Comparison of ENCODE assay signal across 8 cellular contexts in genomic region chr1:226939439-226940028, GRCh38. TPM values are rescaled to one million over a fixed set of nuclear protein-coding genes. Genes with fewer than 3 reads are reported as not detected.
DNase-seq lines count a peak whose midpoint lies in the region; ATAC-seq, FAIRE-seq and TF ChIP-seq lines count a peak whose summit lies in the region.

No MANE protein-coding gene starts in this region.

- peaks cover 20% of the 10 kb centered on the region for H3K36me3 Mint-ChIP-seq in T-cell
- peaks cover 9% of the 10 kb centered on the region for H3K36me3 Mint-ChIP-seq in chondrocyte (ENCODE audit: low read depth)

- POLR2A ChIA-PET in T-cell (lab: Charles Lee) = interaction anchor here (0.6 to 1.0 kb wide), 4 partner anchors 57 to 200 kb away, joined by 3 to 6 read pairs (median 4); partner anchors contain the start of gene ITPKB (in 1 of the 2)

- H3K4me3 ChIP-seq in Karpas-422 (ENCODE audit: low read length) (peak overlapping the region; percentile 80), right lobe of liver (peak overlapping the region; percentile 48 to 91 (median 84))

- peak; percentile 34 to 43 (median 40) for ATAC-seq in T-cell (replicated peaks in 1 of 4)
- ATAC-seq in right lobe of liver = peak; percentile 29 to 50 (median 42)

- WGBS in right lobe of liver (ENCODE audit: insufficient coverage, low coverage, low lambda C conversion rate, missing lambda C conversion rate) = 1% methylated on average over 12 of the region's 51 CpGs

- peaks cover 33% of the 10 kb centered on the region for H3K4me1 ChIP-seq in Karpas-422 (ENCODE audit: low read length)
- H3K4me1 ChIP-seq in right lobe of liver = peaks cover 0 to 45% (median 7%) of the 10 kb centered on the region in 4 donors

- H3K4me3 Mint-ChIP-seq in T-cell = peak overlapping the region; percentile 86 to 91 (median 89)
- H3K4me3 Mint-ChIP-seq in chondrocyte (ENCODE audit: unreplicated experiment) = peak overlapping the region; percentile 80

- no peaks in the 10 kb centered on the region for H3K79me2 ChIP-seq in Karpas-422 (ENCODE audit: low read length)

- TF ChIP-seq POLR2A in H54 (IDR thresholded peaks at IDR 0.05; ENCODE audit: low read depth, low read length) (peak; percentile 99), right lobe of liver (IDR thresholded peaks at IDR 0.05) (peak; percentile 93)

- CTCF ChIA-PET in T-cell (lab: Charles Lee) = interaction anchor here (0.7 to 1.2 kb wide), 4 partner anchors 27 to 532 kb away, joined by 3 to 9 read pairs (median 4); partner anchors contain the start of gene PARP1 (in 1 of the 2)

- H3K4me1 Mint-ChIP-seq in T-cell (peaks cover 48 to 53% (median 51%) of the 10 kb centered on the region in 3 donors), chondrocyte (ENCODE audit: low read depth) (peaks cover 19% of the 10 kb centered on the region)

- H3K27me3 ChIP-seq in Karpas-422 (ENCODE audit: low read length) (peaks cover 3% of the 10 kb centered on the region; the same call in 1 of the 2 replicates), right lobe of liver (no peaks in the 10 kb centered on the region)

- no peak for FAIRE-seq in H54 (lab: Jason Lieb, UNC)

- DNase-seq in NCI-H2196 (lab: John Stamatoyannopoulos, UW; ENCODE audit: unreplicated experiment) (peak; percentile 74), NCI-H2196 treated with DMSO at 0.1 percent for 48 hours (lab: John Stamatoyannopoulos, UW; ENCODE audit: unreplicated experiment) (no peak), H54 (ENCODE audit: insufficient read length, low spot score) (peak; percentile 33), Karpas-422 (peak; percentile 92), T-cell (peak in 27 of 34 experiments; percentile 49 to 78 (median 64)), chondrocyte (ENCODE audit: low spot score) (no peak), right lobe of liver (peak; percentile 70 to 83 (median 79))
- DNase-seq in stimulated activated CD4-positive, alpha-beta T cell treated with anti-CD3 and anti-CD28 coated beads, TNF-alpha, amount 100 ng/mL, for 48 hours (ENCODE audit: low read depth in 3 of 3) = peak in 2 of 3 donors; percentile 42 to 47

- peak overlapping the region; percentile 99 for H2AFZ ChIP-seq in Karpas-422 (ENCODE audit: low read length)

- H3K27ac Mint-ChIP-seq in T-cell (peak overlapping the region; percentile 96 to 98), chondrocyte (ENCODE audit: unreplicated experiment) (peak overlapping the region; percentile 95)

- H3K9me3 ChIP-seq in Karpas-422 (ENCODE audit: low read length) (peaks cover 12% of the 10 kb centered on the region), right lobe of liver (peaks cover 0 to 6% (median 0%) of the 10 kb centered on the region in 4 donors)

- H3K27me3 Mint-ChIP-seq in T-cell (no peaks in the 10 kb centered on the region), chondrocyte (ENCODE audit: low read depth) (no peaks in the 10 kb centered on the region)

- H3K9ac ChIP-seq in Karpas-422 (ENCODE audit: low read length) = peak overlapping the region; percentile 95

- intact Hi-C loops in right lobe of liver (cut with DNase I) = no loop called here

- H3K36me3 ChIP-seq in Karpas-422 (ENCODE audit: insufficient read depth, low read length) (no peaks in the 10 kb centered on the region), right lobe of liver (no peaks in the 10 kb centered on the region)

- H3K9me2 ChIP-seq in Karpas-422 (replicated peaks; ENCODE audit: insufficient read depth, low read length) = no peaks in the 10 kb centered on the region

- TF ChIP-seq CTCF in chondrocyte (IDR thresholded peaks at IDR 0.05) (peak; percentile 23), right lobe of liver (IDR thresholded peaks at IDR 0.05) (no peak)

- H3K4me2 ChIP-seq in Karpas-422 (ENCODE audit: low read depth, low read length, poor library complexity, severe bottlenecking) = peak overlapping the region; percentile 96

- H4K20me1 ChIP-seq in Karpas-422 (ENCODE audit: insufficient read depth, low read depth, low read length) = no peaks in the 10 kb centered on the region; the same call in 1 of the 2 replicates

- H3K27ac ChIP-seq in Karpas-422 (ENCODE audit: low read length) = peak overlapping the region; percentile 91
- H3K27ac ChIP-seq in right lobe of liver = peak overlapping the region; percentile 80 to 94 (median 81)

- H3K9me3 Mint-ChIP-seq in T-cell (peaks cover 11 to 12% (median 11%) of the 10 kb centered on the region in 3 donors), chondrocyte (ENCODE audit: low read depth) (peaks cover 11% of the 10 kb centered on the region)

RNA-seq across cellular contexts. Expression of gene COQ8A, which starts 0.6 kb away (rescaled TPM):
- 12.7 and 22.6 TPM in 2 replicates for total RNA-seq in Karpas-422 (2014; rRNA removed; shearing (Covaris generic); ENCODE audit: low replicate concordance)
- total RNA-seq in T-cell (10 to 100 TPM; 39.7 to 85.9 (median 65.0) TPM), chondrocyte (6.6 to 10.2 TPM (median 7.4 TPM) in 3 replicates), right lobe of liver (10 to 100 TPM; 51.6 to 78.1 (median 69.6) TPM)

Comparison
In these comparisons a context has a peak if more than half of its experiments do, and no peak if none do; other contexts are left out.
1. DNase-seq: peak in NCI-H2196 (single experiment), H54 (single experiment), Karpas-422 (single experiment), T-cell (27 of 34), right lobe of liver (3 of 3) and stimulated activated CD4-positive, alpha-beta T cell treated with anti-CD3 and anti-CD28 coated beads, TNF-alpha, amount 100 ng/mL, for 48 hours (2 of 3); none in NCI-H2196 treated with DMSO at 0.1 percent for 48 hours (single experiment) and chondrocyte (single experiment).